Comparison of ENCODE assay signal across 16 cellular contexts in the genomic region with DNA sequence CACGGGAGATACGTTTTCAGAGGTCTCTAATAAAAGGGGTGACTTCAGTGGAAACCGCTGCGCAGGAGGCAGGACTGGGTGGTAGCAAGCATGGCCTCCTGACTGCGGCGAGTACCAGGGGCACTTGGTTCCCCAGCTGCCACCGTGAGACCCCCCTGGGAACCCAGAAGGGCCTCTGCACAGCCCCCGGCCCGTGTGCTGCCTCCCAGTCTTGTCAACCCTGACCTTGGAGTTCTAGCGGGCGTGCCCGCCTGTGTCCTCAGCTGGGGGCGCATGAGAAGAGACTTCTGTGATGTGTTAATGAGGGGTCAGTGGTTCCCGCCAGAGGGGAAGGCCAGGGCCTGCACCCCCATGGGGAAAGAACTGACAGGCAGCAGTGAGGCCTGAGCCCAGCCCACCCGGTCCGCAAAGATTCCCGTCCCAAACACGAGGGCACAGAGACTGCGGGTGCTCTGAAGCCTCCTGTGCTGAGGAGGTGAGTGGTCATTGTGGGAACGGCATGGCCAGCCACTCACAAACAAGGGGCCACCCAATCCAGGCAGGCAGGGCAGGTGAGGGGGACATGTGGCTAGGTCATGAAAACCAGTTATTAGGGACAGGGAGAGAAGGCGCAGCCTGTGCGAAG.
"Had no signal": no experiment of that assay in that cellular context is flagged by ENCODE, and none has a peak within 500 bp of the region (broad histone marks: within the 10 kb centered on the region; RNA-seq: fewer than 3 reads in every experiment).

No MANE protein-coding gene starts in this region.

- H3K27ac Mint-ChIP-seq: activated CD4-positive, alpha-beta memory T cell treated with anti-CD3 and anti-CD28 coated beads, Interleukin-2, amount 10 ng/mL, durations not matched to agents 7 days and 5 days had no signal

- H3K27ac ChIP-seq: coronary artery, left ventricle myocardium inferior, psoas muscle had no signal

- H3K9me3 ChIP-seq: left ventricle myocardium inferior, psoas muscle had no signal

- H3K9me3 Mint-ChIP-seq: activated CD4-positive, alpha-beta memory T cell treated with anti-CD3 and anti-CD28 coated beads, Interleukin-2, amount 10 ng/mL, durations not matched to agents 7 days and 5 days; activated naive CD8-positive, alpha-beta T cell treated with anti-CD3 and anti-CD28 coated beads for 36 hours; brain; central memory CD8-positive, alpha-beta T cell; natural killer cell treated with Interleukin-12 subunit alpha and Interleukin-12 subunit beta and Interleukin-15 and Interleukin-18, amount 100 ng/mL, for 72 hours had no signal

- H3K4me3 ChIP-seq: coronary artery, left ventricle myocardium inferior, psoas muscle had no signal

- ATAC-seq: natural killer cell treated with Interleukin-12 subunit alpha and Interleukin-12 subunit beta and Interleukin-15 and Interleukin-18, amount 100 ng/mL, for 72 hours; psoas muscle; sciatic nerve had no signal

- H3K27me3 Mint-ChIP-seq: activated CD4-positive, alpha-beta memory T cell treated with anti-CD3 and anti-CD28 coated beads, Interleukin-2, amount 10 ng/mL, durations not matched to agents 7 days and 5 days; activated naive CD8-positive, alpha-beta T cell treated with anti-CD3 and anti-CD28 coated beads for 36 hours; brain; central memory CD8-positive, alpha-beta T cell; natural killer cell treated with Interleukin-12 subunit alpha and Interleukin-12 subunit beta and Interleukin-15 and Interleukin-18, amount 100 ng/mL, for 72 hours had no signal

- H3K4me1 ChIP-seq: psoas muscle had no signal

- DNase-seq: activated CD4-positive, alpha-beta memory T cell treated with anti-CD3 and anti-CD28 coated beads, Interleukin-2, amount 10 ng/mL, durations not matched to agents 7 days and 5 days; activated CD4-positive, alpha-beta T cell treated with anti-CD3 and anti-CD28 coated beads for 4 hours; activated gamma-delta T cell; activated naive CD8-positive, alpha-beta T cell treated with anti-CD3 and anti-CD28 coated beads for 36 hours; activated T-cell treated with anti-CD3 and anti-CD28 coated beads, Interleukin-2, amount 50 U/mL, for 48 hours; amygdala; effector CD8-positive, alpha-beta T cell; foreskin fibroblast; left ventricle myocardium inferior; psoas muscle had no signal

- H3K4me3 Mint-ChIP-seq: activated CD4-positive, alpha-beta memory T cell treated with anti-CD3 and anti-CD28 coated beads, Interleukin-2, amount 10 ng/mL, durations not matched to agents 7 days and 5 days; activated naive CD8-positive, alpha-beta T cell treated with anti-CD3 and anti-CD28 coated beads for 36 hours; brain; natural killer cell treated with Interleukin-12 subunit alpha and Interleukin-12 subunit beta and Interleukin-15 and Interleukin-18, amount 100 ng/mL, for 72 hours; WTC11 had no signal
